Comparison of ENCODE assay signal across 9 cellular contexts in genomic region chr7:159229683-159230475, GRCh38.
"Had no signal": no experiment of that assay in that cellular context is flagged by ENCODE, and none has a peak within 500 bp of the region (broad histone marks: within the 10 kb centered on the region; RNA-seq: fewer than 3 reads in every experiment).

No MANE protein-coding gene starts in this region.

- H2AFZ ChIP-seq: GM23248 had no signal

- FAIRE-seq: K562 had no signal

- DNase-seq: GM23248, GOT3, H7, HFFc6, IMR-90 had no signal

- H3K9me3 ChIP-seq: HAP-1 had no signal

- H3K36me3 ChIP-seq: HAP-1 had no signal

- H3K4me3 ChIP-seq: GM23248, HAP-1, K562 had no signal

- H3K9ac ChIP-seq: GM23248 had no signal

- ATAC-seq: HCT116 had no signal

- H3K27ac ChIP-seq: GM23248, HL-60 had no signal

- H3K4me1 ChIP-seq: HAP-1 had no signal
